9 cellular contexts compared by ENCODE assay signal in genomic region chr9:4936823-4937222, GRCh38. TPM values are rescaled to one million over a fixed set of nuclear protein-coding genes. Genes with fewer than 3 reads are reported as not detected.
DNase-seq lines count a peak whose midpoint lies in the region; ATAC-seq and TF ChIP-seq lines count a peak whose summit lies in the region.
"Had no signal": no experiment of that assay in that cellular context is flagged by ENCODE, and none has a peak within 500 bp of the region (broad histone marks: within the 10 kb centered on the region; RNA-seq: fewer than 3 reads in every experiment).

No MANE protein-coding gene starts in this region.

- no peak overlapping the region for H3K4me3 Mint-ChIP-seq in endodermal cell

- no peak overlapping the region for H3K4me3 ChIP-seq in endodermal cell (ENCODE audit: low read length)
- H3K4me3 ChIP-seq in smooth muscle cell: no peak overlapping the region
- no peak overlapping the region for H3K4me3 ChIP-seq in coronary artery

- H3K79me2 ChIP-seq in smooth muscle cell (ENCODE audit: low read depth): no peaks in the 10 kb centered on the region

- no peak overlapping the region for H2AFZ ChIP-seq in smooth muscle cell (ENCODE audit: low read depth)

- TF ChIP-seq CTCF in endodermal cell (conservative IDR thresholded peaks at IDR 0.05) (no peak), smooth muscle cell (IDR thresholded peaks at IDR 0.05; ENCODE audit: borderline replicate concordance, insufficient read depth, poor library complexity, severe bottlenecking) (no peak), coronary artery (IDR thresholded peaks at IDR 0.05) (no peak)

- no peaks in the 10 kb centered on the region for H3K9me3 Mint-ChIP-seq in endodermal cell

- no peak overlapping the region for H3K9ac ChIP-seq in endodermal cell (ENCODE audit: extremely low read depth, low read length, poor library complexity, severe bottlenecking)
- no peak overlapping the region for H3K9ac ChIP-seq in smooth muscle cell (ENCODE audit: low read depth)

- H3K4me1 Mint-ChIP-seq in endodermal cell: peaks cover 26% of the 10 kb centered on the region

- H3K36me3 ChIP-seq in endodermal cell (ENCODE audit: control insufficient read depth, insufficient read depth, low read length): no peaks in the 10 kb centered on the region
- H3K36me3 ChIP-seq in smooth muscle cell (ENCODE audit: low read depth): no peaks in the 10 kb centered on the region

- no peaks in the 10 kb centered on the region for H3K36me3 Mint-ChIP-seq in endodermal cell (ENCODE audit: low read depth)

- no peak for DNase-seq in endodermal cell
- DNase-seq in smooth muscle cell (lab: John Stamatoyannopoulos, UW; ENCODE audit: unreplicated experiment): no peak
- DNase-seq in iPS-NIHi11 (ENCODE audit: low spot score): no peak
- no peak for DNase-seq in activated CD8-positive, alpha-beta memory T cell treated with anti-CD3 and anti-CD28 coated beads, Interleukin-2, amount 50 U/mL, for 48 hours
- DNase-seq in coronary artery (ENCODE audit: low spot score): no peak
- DNase-seq: left colon had no signal

- no peaks in the 10 kb centered on the region for H3F3A ChIP-seq in smooth muscle cell (ENCODE audit: low read depth)

- H3K9me3 ChIP-seq in endodermal cell (ENCODE audit: control insufficient read depth, low read length) (no peaks in the 10 kb centered on the region), smooth muscle cell (replicated peaks; ENCODE audit: low read depth) (no peaks in the 10 kb centered on the region)

- no peak overlapping the region for H3K27ac ChIP-seq in endodermal cell (ENCODE audit: low read depth, low read length)
- no peak overlapping the region for H3K27ac ChIP-seq in smooth muscle cell (ENCODE audit: low read depth)
- no peak overlapping the region for H3K27ac ChIP-seq in coronary artery

- peak; percentile 37 for ATAC-seq in GM18499 (IDR thresholded peaks at IDR 0.05; ENCODE audit: insufficient read depth, unreplicated experiment)
- ATAC-seq in GM21381 (IDR thresholded peaks at IDR 0.05; ENCODE audit: unreplicated experiment): peak; percentile 50
- peak; percentile 52 for ATAC-seq in HG03439 (IDR thresholded peaks at IDR 0.05; ENCODE audit: unreplicated experiment)
- ATAC-seq: left colon had no signal

- H3K27ac Mint-ChIP-seq in endodermal cell: peak overlapping the region; percentile 19

- WGBS in endodermal cell (ENCODE audit: insufficient coverage in 1 of 2, insufficient read length in 1 of 2), 2 experiments: 88 to 91% methylated on average over 1 of the region's 1 CpG
- 93% methylated on average over 1 of the region's 1 CpG for WGBS in smooth muscle cell (ENCODE audit: low lambda C conversion rate)

- H4K20me1 ChIP-seq in smooth muscle cell (ENCODE audit: low read depth): no peaks in the 10 kb centered on the region

- H3K27me3 Mint-ChIP-seq in endodermal cell (ENCODE audit: insufficient read depth): no peaks in the 10 kb centered on the region

- H3K27me3 ChIP-seq in endodermal cell (ENCODE audit: control insufficient read depth, insufficient read depth, low read length, poor library complexity, severe bottlenecking) (no peaks in the 10 kb centered on the region), smooth muscle cell (ENCODE audit: low read depth) (no peaks in the 10 kb centered on the region)

- H3K4me1 ChIP-seq in endodermal cell (ENCODE audit: control insufficient read depth, insufficient read depth, low read length) (peaks cover 9% of the 10 kb centered on the region), smooth muscle cell (ENCODE audit: low read depth) (no peaks in the 10 kb centered on the region)

- no peak overlapping the region for H3K4me2 ChIP-seq in smooth muscle cell

RNA-seq across cellular contexts. Expression of gene JAK2, which starts 48.2 kb away (rescaled TPM):
- total RNA-seq in endodermal cell (10 to 100 TPM; 10.4 to 12.3 TPM), smooth muscle cell (12.0 and 15.6 TPM in 2 replicates)
- 4.2 TPM for polyA plus RNA-seq in endodermal cell (2013, experiment 1 of 2)
- polyA plus RNA-seq in endodermal cell (2013, experiment 2 of 2): 3.6 TPM
- 4.9 and 5.8 TPM in 2 replicates for polyA plus RNA-seq in smooth muscle cell
